ENCODE assay signal across 8 cellular contexts in the genomic region with DNA sequence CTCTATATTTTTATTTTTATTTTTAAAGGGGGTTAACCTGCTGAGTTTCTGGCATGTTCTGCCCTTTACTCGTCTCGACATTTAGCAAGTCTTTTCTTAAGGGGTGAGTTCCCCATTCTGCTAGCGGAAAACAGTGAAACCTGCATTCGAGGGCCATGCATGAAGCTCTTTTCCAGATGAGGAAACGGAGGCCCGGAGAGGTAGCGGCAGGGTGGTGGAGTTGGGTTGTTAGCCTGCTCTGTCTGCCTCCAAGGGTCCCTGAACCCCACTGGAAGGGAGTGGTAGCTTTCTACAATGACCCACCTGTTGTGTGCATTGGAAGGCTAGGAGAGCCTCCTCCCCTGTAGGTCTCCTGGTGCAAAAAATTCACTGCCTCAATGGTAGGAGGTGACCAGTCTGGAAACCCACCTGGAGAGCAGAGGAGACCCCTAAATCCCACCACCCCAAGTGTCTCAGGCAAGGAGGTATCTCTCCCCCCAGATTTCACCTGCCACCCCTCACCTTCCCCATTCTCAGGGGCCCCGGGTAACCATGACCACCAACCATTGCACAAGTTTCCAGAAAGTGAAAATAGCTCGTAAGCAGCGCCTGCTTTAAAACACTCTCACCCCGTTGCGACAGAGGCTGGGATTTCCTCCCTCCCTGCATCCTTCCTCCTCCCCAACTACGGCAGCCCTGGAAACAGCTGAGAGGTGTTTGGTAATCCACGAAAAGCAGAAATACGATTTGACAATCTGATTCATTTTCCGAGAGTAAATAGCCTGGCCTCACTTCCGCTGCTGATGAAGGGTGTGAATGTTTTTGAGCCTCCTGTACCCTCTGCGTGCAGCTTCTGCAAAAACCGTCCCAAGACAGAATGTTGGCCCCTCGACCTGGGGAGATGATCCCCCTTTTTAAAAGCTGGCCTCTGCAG. TPM values are rescaled to one million over a fixed set of nuclear protein-coding genes. Genes with fewer than 3 reads are reported as not detected.
DNase-seq lines count a peak whose midpoint lies in the region; ATAC-seq and TF ChIP-seq lines count a peak whose summit lies in the region.

No MANE protein-coding gene starts in this region.

- no peak for ATAC-seq in activated naive CD8-positive, alpha-beta T cell treated with anti-CD3 and anti-CD28 coated beads, Interleukin-2, amount 10 ng/mL, durations not matched to agents 7 days and 5 days (ENCODE audit: low read depth)
- no peak for ATAC-seq in GM18868 (IDR thresholded peaks at IDR 0.05; ENCODE audit: unreplicated experiment)
- ATAC-seq in HG03095 (IDR thresholded peaks at IDR 0.05; ENCODE audit: unreplicated experiment): no peak
- no peak for ATAC-seq in GM19035 (IDR thresholded peaks at IDR 0.05; ENCODE audit: unreplicated experiment)

- H3K36me3 ChIP-seq in OCI-LY7 (ENCODE audit: insufficient read depth, low read length): no peaks in the 10 kb centered on the region

- no peak for TF ChIP-seq CTCF in OCI-LY7 (conservative IDR thresholded peaks at IDR 0.05; ENCODE audit: low read length)

- intact Hi-C loops in OCI-LY7 (cut with micrococcal nuclease; ENCODE audit: unreplicated experiment): loop anchor here (1.0 to 2.0 kb wide), 5 partner anchors 26 to 67 kb away; no protein-coding TSS in a partner anchor

- no peaks in the 10 kb centered on the region for H3K79me2 ChIP-seq in OCI-LY7 (ENCODE audit: insufficient read depth, low read depth, low read length)

- CTCF ChIA-PET in OCI-LY7 (lab: Charles Lee; ENCODE audit: unreplicated experiment): interaction anchor here (1.0 to 1.4 kb wide), 2 partner anchors 14 to 55 kb away, joined by 5 to 6 read pairs; no protein-coding TSS in a partner anchor

- H3K4me1 Mint-ChIP-seq in activated naive CD8-positive, alpha-beta T cell treated with anti-CD3 and anti-CD28 coated beads, Interleukin-2, amount 10 ng/mL, durations not matched to agents 7 days and 5 days: peaks cover 43% of the 10 kb centered on the region

- peak overlapping the region; percentile 69 for H3K27ac ChIP-seq in OCI-LY7 (ENCODE audit: low read depth, low read length, poor library complexity, severe bottlenecking)

- H3K9me3 ChIP-seq in OCI-LY7 (ENCODE audit: low read length): no peaks in the 10 kb centered on the region

- POLR2A ChIA-PET in OCI-LY7 (lab: Charles Lee): interaction anchor here (0.6 to 2.6 kb wide), 9 partner anchors 11 to 694 kb away, joined by 3 to 12 read pairs (median 5); no protein-coding TSS in a partner anchor
- POLR2A ChIA-PET in activated naive CD8-positive, alpha-beta T cell treated with anti-CD3 and anti-CD28 coated beads, Interleukin-2, amount 10 ng/mL, durations not matched to agents 7 days and 5 days (lab: Charles Lee): interaction anchor here (0.7 to 10.1 kb wide), 12 partner anchors 10 to 142 kb away, joined by 3 to 532 read pairs (median 10); a partner anchor contains a TSS

- H3K27me3 Mint-ChIP-seq in activated naive CD8-positive, alpha-beta T cell treated with anti-CD3 and anti-CD28 coated beads, Interleukin-2, amount 10 ng/mL, durations not matched to agents 7 days and 5 days: peaks cover 36% of the 10 kb centered on the region

- peak overlapping the region; percentile 78 for H3K27ac Mint-ChIP-seq in activated naive CD8-positive, alpha-beta T cell treated with anti-CD3 and anti-CD28 coated beads, Interleukin-2, amount 10 ng/mL, durations not matched to agents 7 days and 5 days

- peak overlapping the region; percentile 92 for H3K4me3 Mint-ChIP-seq in activated naive CD8-positive, alpha-beta T cell treated with anti-CD3 and anti-CD28 coated beads, Interleukin-2, amount 10 ng/mL, durations not matched to agents 7 days and 5 days

- BruUV-seq in OCI-LY7 (replicated peaks; lab: Mats Ljungman, UMichigan): TSS peak; percentile 51

- no peaks in the 10 kb centered on the region for H4K20me1 ChIP-seq in OCI-LY7 (ENCODE audit: insufficient read depth, low read length)

- H3K4me2 ChIP-seq in OCI-LY7 (ENCODE audit: low read length): peak overlapping the region; percentile 82

- H3K4me3 ChIP-seq in OCI-LY7 (ENCODE audit: low read depth, low read length, poor library complexity, severe bottlenecking): peak overlapping the region; percentile 65

- no peaks in the 10 kb centered on the region for H3K9me3 Mint-ChIP-seq in activated naive CD8-positive, alpha-beta T cell treated with anti-CD3 and anti-CD28 coated beads, Interleukin-2, amount 10 ng/mL, durations not matched to agents 7 days and 5 days

- DNase-seq in EH (ENCODE audit: low read depth) (peak; percentile 73), OCI-LY7 (ENCODE audit: low spot score) (peak; percentile 68), hippocampal formation (lab: John Stamatoyannopoulos, UW) (peak; percentile 32 to 39)
- peak; percentile 46 for DNase-seq in activated naive CD8-positive, alpha-beta T cell treated with anti-CD3 and anti-CD28 coated beads, Interleukin-2, amount 10 ng/mL, durations not matched to agents 7 days and 5 days
- DNase-seq in stimulated activated CD4-positive, alpha-beta T cell treated with anti-CD3 and anti-CD28 coated beads, Interleukin-2, amount 100 ng/mL, for 24 hours: peak; percentile 43 to 56

- H3K4me1 ChIP-seq in OCI-LY7 (ENCODE audit: insufficient read depth, low read length, poor library complexity, severe bottlenecking): peaks cover 62% of the 10 kb centered on the region

- H3K36me3 Mint-ChIP-seq in activated naive CD8-positive, alpha-beta T cell treated with anti-CD3 and anti-CD28 coated beads, Interleukin-2, amount 10 ng/mL, durations not matched to agents 7 days and 5 days: peaks cover 34% of the 10 kb centered on the region

- peak overlapping the region; percentile 13; the same call in 1 of the 2 replicates for H2AFZ ChIP-seq in OCI-LY7 (ENCODE audit: low read length)

- H3K9me2 ChIP-seq in OCI-LY7 (ENCODE audit: insufficient read depth, low read length): no peaks in the 10 kb centered on the region

RNA-seq across cellular contexts. Expression of a gene that starts 3.5 kb away (rescaled TPM):
- 4.5 and 8.6 TPM in 2 replicates for total RNA-seq in OCI-LY7 (2014; rRNA removed; shearing (Covaris generic))
- total RNA-seq in OCI-LY7 (2022): 6.2 and 8.2 TPM in 2 replicates
- total RNA-seq in activated naive CD8-positive, alpha-beta T cell treated with anti-CD3 and anti-CD28 coated beads, Interleukin-2, amount 10 ng/mL, durations not matched to agents 7 days and 5 days: 100 to 1,000 TPM; 172 to 193 TPM

Comparison
In these comparisons a context has a peak if more than half of its experiments do, and no peak if none do; other contexts are left out.
1. RNA of a gene that starts 3.5 kb away (total RNA-seq): 172 to 193 TPM in activated naive CD8-positive, alpha-beta T cell treated with anti-CD3 and anti-CD28 coated beads, Interleukin-2, amount 10 ng/mL, durations not matched to agents 7 days and 5 days; 4.5 to 8.6 TPM in OCI-LY7; every median in the first group is over 10 times any median in the second.
2. Peak in every context shown above with its lines, with median percentiles within 50 percentile points of each other: DNase-seq.